8 cellular contexts compared by ENCODE assay signal in the genomic region with DNA sequence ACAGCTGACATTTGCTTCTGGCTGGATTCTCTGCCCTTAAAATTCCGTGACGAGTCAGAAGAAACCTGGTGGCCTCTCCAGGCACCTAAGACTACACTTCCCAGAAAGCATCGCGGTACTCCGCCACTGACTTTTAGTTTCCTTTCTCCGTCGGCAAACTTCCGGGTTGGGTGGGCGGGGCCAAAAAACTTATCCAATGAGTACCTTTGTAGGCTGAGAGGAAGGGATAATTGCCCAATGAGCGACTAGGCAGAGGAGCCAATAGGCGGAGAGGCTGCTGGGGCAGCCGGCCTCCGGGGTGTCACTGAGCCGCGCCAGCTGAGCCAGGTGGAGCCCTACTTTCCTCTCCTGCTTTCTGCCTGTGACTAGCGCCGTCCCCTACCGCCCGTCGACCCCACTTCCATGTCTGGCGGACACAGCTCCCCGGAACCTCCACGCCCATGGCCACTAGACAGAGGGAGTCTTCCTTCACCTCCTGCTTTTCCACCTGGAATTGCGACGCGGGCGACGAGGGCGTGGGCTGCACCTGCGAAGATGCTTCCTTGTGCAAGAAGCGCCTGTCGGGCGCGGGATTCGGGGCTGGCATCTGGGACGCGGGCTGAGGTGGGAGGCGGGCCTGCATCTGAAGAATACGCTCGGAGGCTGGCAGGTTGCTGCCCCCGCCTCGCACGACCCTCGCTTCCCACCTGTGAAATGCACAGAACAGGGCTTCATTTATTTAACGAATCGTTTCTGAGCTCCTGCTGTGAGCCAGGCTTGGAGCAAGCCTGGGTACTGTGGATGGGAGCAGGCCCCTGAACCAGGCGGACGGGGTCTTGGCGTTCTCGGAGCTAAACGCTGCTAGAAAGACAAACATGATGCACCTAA. TPM values are rescaled to one million over a fixed set of nuclear protein-coding genes. Genes with fewer than 3 reads are reported as not detected.
DNase-seq lines count a peak whose midpoint lies in the region; ATAC-seq and TF ChIP-seq lines count a peak whose summit lies in the region.

No MANE protein-coding gene starts in this region.

- peak overlapping the region; percentile 95 for H3K4me3 Mint-ChIP-seq in activated B cell treated with CpG ODN at 0.5 μM for 24 hours

- ATAC-seq in HG03175 (IDR thresholded peaks at IDR 0.05; ENCODE audit: unreplicated experiment) (peak; percentile 99), activated B cell treated with CpG ODN at 0.5 μM for 24 hours (ENCODE audit: low read depth) (peak; percentile 95)

- no peaks in the 10 kb centered on the region for H3K36me3 Mint-ChIP-seq in activated B cell treated with CpG ODN at 0.5 μM for 24 hours (ENCODE audit: low read depth)

- peaks cover 11 to 65% (median 28%) of the 10 kb centered on the region in 6 donors for H3K4me1 ChIP-seq in spleen

- H3K27me3 Mint-ChIP-seq in activated B cell treated with CpG ODN at 0.5 μM for 24 hours, result no peaks in the 10 kb centered on the region

- 1 to 5% (median 3%) methylated on average over 40 to 51 of the region's 51 CpGs for WGBS in spleen, 5 donors

- H3K9me3 Mint-ChIP-seq in activated B cell treated with CpG ODN at 0.5 μM for 24 hours, result no peaks in the 10 kb centered on the region

- peak overlapping the region; percentile 37 to 86 (median 80) for H3K27ac ChIP-seq in spleen

- TF ChIP-seq POLR2A in GM18951 (IDR thresholded peaks at IDR 0.05; ENCODE audit: extremely low read depth, insufficient read depth, insufficient read length) (peak; percentile 81), spleen (IDR thresholded peaks at IDR 0.05) (peak in 1 of 3 donors; percentile 65)

- intact Hi-C loops in activated B cell treated with CpG ODN at 0.5 μM for 24 hours (cut with micrococcal nuclease) (loop anchor here (1.0 kb wide), 6 partner anchors 9 to 80 kb away; a partner anchor contains a TSS), spleen (cut with DNase I; ENCODE audit: low total_unique reads) (no loop called here)

- DNase-seq in AG08395 (ENCODE audit: low spot score), result peak; percentile 99
- peak; percentile 97 for DNase-seq in NCI-H2227 treated with DMSO at 0.1 percent for 48 hours (lab: John Stamatoyannopoulos, UW)
- DNase-seq in activated B cell treated with CpG ODN at 0.5 μM for 24 hours, result peak; percentile 69
- DNase-seq in central memory CD4-positive, alpha-beta T cell, result peak; percentile 94
- DNase-seq in iris pigment epithelial cell (ENCODE audit: low read depth), result peak; percentile 96
- DNase-seq in spleen, result peak; percentile 97

- H3K9me3 ChIP-seq in spleen, result no peaks in the 10 kb centered on the region

- CTCF ChIA-PET in activated B cell treated with CpG ODN at 0.5 μM for 24 hours (lab: Charles Lee), result no interaction called here

- peak overlapping the region; percentile 66 to 90 (median 85) for H3K4me3 ChIP-seq in spleen

- in situ Hi-C loops in GM18951 (cut with MboI; ENCODE audit: low sequenced_read_pairs, unreplicated experiment), result no loop called here

- no peak for TF ChIP-seq CTCF in activated B cell treated with CpG ODN at 0.5 μM for 24 hours (IDR thresholded peaks at IDR 0.05)
- peak in 3 of 11 experiments; percentile 13 to 23 (median 19) for TF ChIP-seq CTCF in spleen (IDR thresholded peaks at IDR 0.05 in 8 of 11, conservative IDR thresholded peaks at IDR 0.05 in 3 of 11)

- peaks cover 50% of the 10 kb centered on the region for H3K4me1 Mint-ChIP-seq in activated B cell treated with CpG ODN at 0.5 μM for 24 hours

- POLR2A ChIA-PET in activated B cell treated with CpG ODN at 0.5 μM for 24 hours (lab: Charles Lee), result interaction anchor here (0.7 to 4.9 kb wide), 10 partner anchors 9 to 80 kb away, joined by 3 to 72 read pairs (median 10); a partner anchor contains a TSS

- no peaks in the 10 kb centered on the region for H3K27me3 ChIP-seq in spleen (replicated peaks in 1 of 7)

- H3K27ac Mint-ChIP-seq in activated B cell treated with CpG ODN at 0.5 μM for 24 hours, result peak overlapping the region; percentile 90

- no peaks in the 10 kb centered on the region for H3K36me3 ChIP-seq in spleen

RNA-seq across cellular contexts. Expression of a gene that starts 16.5 kb away (rescaled TPM):
- total RNA-seq in activated B cell treated with CpG ODN at 0.5 μM for 24 hours, result 287 and 310 TPM in 2 replicates
- 100 to 1,000 TPM; 126 to 254 (median 226) TPM for total RNA-seq in spleen
- 100 to 1,000 TPM in 2 of 3 donors, 10 to 100 TPM in 1; 62.2 to 116 (median 102) TPM for polyA plus RNA-seq in spleen

Comparison
In these comparisons a context has a peak if more than half of its experiments do, and no peak if none do; other contexts are left out.
1. Peak in every context shown above with its lines: DNase-seq, ATAC-seq, H3K4me3 ChIP-seq and H3K27ac ChIP-seq.